ENCODE assay signal across 16 cellular contexts in the genomic region with DNA sequence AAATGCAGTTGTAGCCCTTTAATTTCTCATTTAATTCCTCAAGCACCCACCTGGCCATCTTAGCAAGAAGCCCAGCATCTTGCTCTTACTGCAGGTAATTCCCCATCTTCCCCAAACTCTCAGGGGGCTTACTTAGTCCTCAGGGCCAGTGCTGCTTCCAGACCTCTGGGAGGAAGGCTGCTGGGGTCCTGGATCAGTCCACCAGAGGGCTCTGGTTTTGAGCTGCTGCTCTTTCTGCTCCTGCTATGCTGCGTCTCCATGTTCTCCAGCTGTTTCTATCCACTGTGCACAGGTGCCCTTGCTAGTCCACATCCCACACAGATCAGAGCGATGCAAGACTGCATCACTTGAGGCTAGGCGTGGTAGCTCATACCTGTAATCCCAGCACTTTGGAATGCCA. TPM values are rescaled to one million over a fixed set of nuclear protein-coding genes. Genes with fewer than 3 reads are reported as not detected.
DNase-seq lines count a peak whose midpoint lies in the region; ATAC-seq and TF ChIP-seq lines count a peak whose summit lies in the region.
"Had no signal": no experiment of that assay in that cellular context is flagged by ENCODE, and none has a peak within 500 bp of the region (broad histone marks: within the 10 kb centered on the region; RNA-seq: fewer than 3 reads in every experiment).

No MANE protein-coding gene starts in this region.

- peak overlapping the region; percentile 52 for H3K27ac Mint-ChIP-seq in Caco-2 (ENCODE audit: unreplicated experiment)
- H3K27ac Mint-ChIP-seq in HFFc6 = no peak overlapping the region
- H3K27ac Mint-ChIP-seq: activated T-helper 2 cell treated with anti-CD3 and anti-CD28 coated beads, Interferon-gamma antibody, Interleukin-2, Interleukin-4, amounts not matched to agents 10 μg/mL and 5 μg/mL and 100 μg/mL, durations not matched to agents 14 hours and 24 hours and 36 hours; naive B cell had no signal

- H3K4me3 ChIP-seq in Caco-2 (ENCODE audit: low read depth, low read length) (no peak overlapping the region), brain microvascular endothelial cell (ENCODE audit: low read depth, low read length) (no peak overlapping the region)
- H3K4me3 ChIP-seq: ascending aorta, left ventricle myocardium inferior, thyroid gland had no signal

- peak; percentile 28 to 29 for TF ChIP-seq CTCF in Caco-2 (IDR thresholded peaks at IDR 0.05; ENCODE audit: insufficient read depth in 1 of 2, low read depth in 1 of 2, low read length in 1 of 2, severe bottlenecking in 1 of 2, unreplicated experiment in 1 of 2)
- TF ChIP-seq CTCF in HFFc6 (IDR thresholded peaks at IDR 0.05) = peak; percentile 23; the same call in 1 of the 2 replicates
- TF ChIP-seq CTCF in brain microvascular endothelial cell (IDR thresholded peaks at IDR 0.05; ENCODE audit: low read depth, low read length, missing control alignments) = peak; percentile 63

- POLR2A ChIA-PET in Caco-2 (lab: Charles Lee) = no interaction called here

- intact Hi-C loops in Caco-2 (cut with micrococcal nuclease; ENCODE audit: unreplicated experiment) = loop anchor here (2.0 kb wide), 1 partner anchor 28 kb away; no protein-coding TSS in a partner anchor

- H3K36me3 Mint-ChIP-seq in Caco-2 (ENCODE audit: insufficient read depth, unreplicated experiment) = peaks cover 75% of the 10 kb centered on the region
- H3K36me3 Mint-ChIP-seq in HFFc6 (ENCODE audit: low read depth) = no peaks in the 10 kb centered on the region
- H3K36me3 Mint-ChIP-seq: naive B cell had no signal

- H3K36me3 ChIP-seq in Caco-2 (ENCODE audit: control insufficient read depth, insufficient read depth, low read length) (peaks cover 3% of the 10 kb centered on the region), brain microvascular endothelial cell (replicated peaks) (no peaks in the 10 kb centered on the region)

- CTCF ChIA-PET in Caco-2 (lab: Charles Lee) = interaction anchor here (0.7 to 1.4 kb wide), 3 partner anchors 95 to 133 kb away, joined by 3 to 4 read pairs (median 4); no protein-coding TSS in a partner anchor

- H3K27ac ChIP-seq in brain microvascular endothelial cell = no peak overlapping the region
- H3K27ac ChIP-seq: ascending aorta, left ventricle myocardium inferior, thyroid gland had no signal

- BruUV-seq in Caco-2 (replicated peaks; lab: Mats Ljungman, UMichigan) = no TSS peak

- peak in 1 of 2 experiments; percentile 48 for DNase-seq in Caco-2
- no peak for DNase-seq in HFFc6
- DNase-seq in brain microvascular endothelial cell = no peak
- DNase-seq in iPS-NIHi11 (ENCODE audit: low spot score) = peak; percentile 51
- no peak for DNase-seq in LoVo (ENCODE audit: low spot score)
- no peak for DNase-seq in T-helper 1 cell
- no peak for DNase-seq in NCI-H1092 (lab: John Stamatoyannopoulos, UW)
- DNase-seq: activated CD4-positive, alpha-beta T cell treated with anti-CD3 and anti-CD28 coated beads, Interleukin-2, amount 50 U/mL, for 48 hours; KBM-7; left ventricle myocardium inferior; naive B cell; NCI-H1694; thyroid gland had no signal

- H3K9me3 ChIP-seq in Caco-2 = no peaks in the 10 kb centered on the region
- H3K9me3 ChIP-seq: ascending aorta, left ventricle myocardium inferior, thyroid gland had no signal

- H3K9me3 Mint-ChIP-seq in Caco-2 (ENCODE audit: unreplicated experiment) = no peaks in the 10 kb centered on the region
- H3K9me3 Mint-ChIP-seq in HFFc6 = peaks cover 10% of the 10 kb centered on the region
- H3K9me3 Mint-ChIP-seq: activated T-helper 2 cell treated with anti-CD3 and anti-CD28 coated beads, Interferon-gamma antibody, Interleukin-2, Interleukin-4, amounts not matched to agents 10 μg/mL and 5 μg/mL and 100 μg/mL, durations not matched to agents 14 hours and 24 hours and 36 hours had no signal

- in situ Hi-C loops in brain microvascular endothelial cell (cut with HindIII; ENCODE audit: low pct_ligation_motif_present, low sequenced_read_pairs) = no loop called here

- H3K4me1 ChIP-seq in Caco-2 = peaks cover 19% of the 10 kb centered on the region
- H3K4me1 ChIP-seq: ascending aorta, left ventricle myocardium inferior, thyroid gland had no signal

- no peak for ATAC-seq in HG03095 (IDR thresholded peaks at IDR 0.05; ENCODE audit: unreplicated experiment)

- H3K4me3 Mint-ChIP-seq in Caco-2 (ENCODE audit: unreplicated experiment) (no peak overlapping the region), HFFc6 (no peak overlapping the region)

- H3K4me1 Mint-ChIP-seq in Caco-2 (ENCODE audit: low read depth, unreplicated experiment) = peaks cover 32% of the 10 kb centered on the region
- peaks cover 5% of the 10 kb centered on the region; the same call in 1 of the 2 replicates for H3K4me1 Mint-ChIP-seq in HFFc6 (ENCODE audit: low read depth)
- H3K4me1 Mint-ChIP-seq: naive B cell had no signal

- no peaks in the 10 kb centered on the region for H3K27me3 ChIP-seq in Caco-2 (replicated peaks; ENCODE audit: control insufficient read depth, insufficient read depth, low read length)
- peaks cover 2% of the 10 kb centered on the region for H3K27me3 ChIP-seq in brain microvascular endothelial cell (replicated peaks)
- H3K27me3 ChIP-seq: ascending aorta, thyroid gland had no signal

- H3K27me3 Mint-ChIP-seq in Caco-2 (ENCODE audit: insufficient read depth, unreplicated experiment) = no peaks in the 10 kb centered on the region
- H3K27me3 Mint-ChIP-seq in HFFc6 (ENCODE audit: insufficient read depth) = peaks cover 44% of the 10 kb centered on the region

RNA-seq across cellular contexts. Expression of a gene that starts 34.5 kb away (rescaled TPM):
- total RNA-seq in Caco-2 (2022) = 16.3 and 17.1 TPM in 2 replicates
- 10 to 100 TPM; 37.9 to 51.6 (median 39.7) TPM for total RNA-seq in HFFc6 (2021; fragmentation: NEBNext Ultra II Directional; extraction: Animal tissue kit (Norgen Biotek cat#: 25700))
